8 cellular contexts compared by ENCODE assay signal in the genomic region with DNA sequence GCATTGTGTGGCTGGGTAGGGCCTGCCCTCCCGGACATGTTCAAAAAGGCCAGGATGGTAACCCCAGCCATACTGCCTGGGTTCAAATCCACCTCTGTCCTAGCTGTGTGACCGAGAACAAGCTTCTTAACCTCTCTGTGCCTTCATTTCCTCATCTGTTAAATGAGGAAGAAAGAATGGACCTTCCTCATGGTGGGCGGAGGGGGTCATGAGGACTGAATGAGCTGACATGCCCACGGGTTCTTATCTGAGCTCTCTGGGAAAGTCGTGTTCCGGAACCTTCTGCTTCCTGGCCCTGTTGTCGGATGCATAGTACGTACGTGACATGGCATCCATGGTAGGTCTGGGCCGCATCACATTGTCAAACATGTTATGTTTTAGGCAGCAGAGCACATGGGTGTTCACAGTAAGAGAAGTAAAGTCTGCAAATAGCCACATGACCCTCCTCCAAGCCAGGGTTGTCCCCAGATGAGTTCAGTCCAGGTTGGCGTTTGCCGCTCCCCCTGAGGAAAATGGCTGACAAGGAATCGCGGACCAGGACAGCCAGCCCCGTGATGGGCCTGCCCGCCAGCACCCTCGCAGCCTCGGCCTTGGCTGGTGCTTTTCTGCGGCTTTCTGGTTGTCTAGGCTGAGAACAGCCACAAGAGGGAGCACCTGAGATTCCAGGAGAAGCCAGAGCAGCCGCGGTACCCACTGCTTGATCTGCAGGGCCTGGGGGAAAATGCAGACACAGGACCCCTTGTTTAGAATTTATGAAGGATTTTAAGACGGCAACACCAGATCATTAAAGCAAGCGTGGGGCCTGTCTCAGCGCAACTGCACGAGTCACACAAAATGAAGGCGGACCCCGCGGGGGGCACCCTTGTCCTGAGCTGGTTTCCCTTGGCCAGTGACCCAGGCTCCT. TPM values are rescaled to one million over a fixed set of nuclear protein-coding genes. Genes with fewer than 3 reads are reported as not detected.
DNase-seq lines count a peak whose midpoint lies in the region; ATAC-seq and TF ChIP-seq lines count a peak whose summit lies in the region.

No MANE protein-coding gene starts in this region.

- H3K4me3 ChIP-seq in A673 (ENCODE audit: low read depth, low read length, poor library complexity, severe bottlenecking) = no peak overlapping the region

- peaks cover 4% of the 10 kb centered on the region for H3K4me1 ChIP-seq in A673 (ENCODE audit: insufficient read depth, low read length, poor library complexity, severe bottlenecking)

- H3K27ac ChIP-seq in A673 (ENCODE audit: low read depth, low read length, poor library complexity, severe bottlenecking) = no peak overlapping the region

- no peak for ATAC-seq in GM18505 (IDR thresholded peaks at IDR 0.05; ENCODE audit: unreplicated experiment)

- peak; percentile 93 for DNase-seq in A673 (ENCODE audit: low spot score)
- peak; percentile 96 for DNase-seq in GM19240 (ENCODE audit: insufficient read length, low spot score)
- peak; percentile 72 for DNase-seq in NCI-H446 treated with DMSO at 0.1 percent for 48 hours (lab: John Stamatoyannopoulos, UW)
- DNase-seq in activated CD4-positive, alpha-beta T cell treated with anti-CD3 and anti-CD28 coated beads for 1 hour = peak; percentile 57
- DNase-seq in cerebellar cortex (ENCODE audit: low spot score) = peak; percentile 95
- DNase-seq in kidney glomerular epithelial cell (lab: John Stamatoyannopoulos, UW) = peak; percentile 71
- DNase-seq in stimulated activated CD4-positive, alpha-beta T cell treated with anti-CD3 and anti-CD28 coated beads, Interleukin-1b, Interleukin-23, amount 100 ng/mL, for 4 hours (ENCODE audit: low read depth in 2 of 2) = peak; percentile 53 to 71

- no TSS peak for BruUV-seq in A673 (replicated peaks; lab: Mats Ljungman, UMichigan)

- intact Hi-C loops in A673 (cut with micrococcal nuclease; ENCODE audit: unreplicated experiment) = no loop called here

- H3K9me3 ChIP-seq in A673 (ENCODE audit: low read depth, low read length, poor library complexity, severe bottlenecking) = no peaks in the 10 kb centered on the region

- POLR2A ChIA-PET in A673 (lab: Charles Lee; ENCODE audit: low non-redundant PET) = no interaction called here

- CTCF ChIA-PET in A673 (lab: Charles Lee) = interaction anchor here (1.0 to 1.2 kb wide), 2 partner anchors 110 to 295 kb away, joined by 4 to 5 read pairs; no protein-coding TSS in a partner anchor

- TF ChIP-seq POLR2A in GM18505 (IDR thresholded peaks at IDR 0.05; ENCODE audit: borderline replicate concordance, extremely low read depth, insufficient read depth, insufficient read length) = no peak

- H3K36me3 ChIP-seq in A673 (ENCODE audit: insufficient read depth, low read length, poor library complexity, severe bottlenecking) = no peaks in the 10 kb centered on the region

- H3K27me3 ChIP-seq in A673 (replicated peaks; ENCODE audit: insufficient read depth, low read depth, low read length, poor library complexity) = no peaks in the 10 kb centered on the region

- TF ChIP-seq CTCF in A673 (conservative IDR thresholded peaks at IDR 0.05; ENCODE audit: low read depth, low read length) = peak; percentile 94

RNA-seq across cellular contexts. Expression of gene NTN5, which starts 2.4 kb away (rescaled TPM):
- total RNA-seq in A673 (2021) = not detected in 2 replicates

RNA-seq across cellular contexts. Expression of gene FUT2, which starts 20.6 kb away (rescaled TPM):
- total RNA-seq in A673 (2021) = not detected in 2 replicates

RNA-seq across cellular contexts. Expression of gene CA11, which starts 29.2 kb away (rescaled TPM):
- 36.8 and 38.2 TPM in 2 replicates for total RNA-seq in A673 (2021)

RNA-seq across cellular contexts. Expression of gene DBP, which starts 38.0 kb away (rescaled TPM):
- total RNA-seq in A673 (2021) = 14.2 and 22.1 TPM in 2 replicates

RNA-seq across cellular contexts. Expression of gene MAMSTR, which starts 44.4 kb away (rescaled TPM):
- total RNA-seq in A673 (2021) = 4.7 and 5.9 TPM in 2 replicates
